In the genomic region with DNA sequence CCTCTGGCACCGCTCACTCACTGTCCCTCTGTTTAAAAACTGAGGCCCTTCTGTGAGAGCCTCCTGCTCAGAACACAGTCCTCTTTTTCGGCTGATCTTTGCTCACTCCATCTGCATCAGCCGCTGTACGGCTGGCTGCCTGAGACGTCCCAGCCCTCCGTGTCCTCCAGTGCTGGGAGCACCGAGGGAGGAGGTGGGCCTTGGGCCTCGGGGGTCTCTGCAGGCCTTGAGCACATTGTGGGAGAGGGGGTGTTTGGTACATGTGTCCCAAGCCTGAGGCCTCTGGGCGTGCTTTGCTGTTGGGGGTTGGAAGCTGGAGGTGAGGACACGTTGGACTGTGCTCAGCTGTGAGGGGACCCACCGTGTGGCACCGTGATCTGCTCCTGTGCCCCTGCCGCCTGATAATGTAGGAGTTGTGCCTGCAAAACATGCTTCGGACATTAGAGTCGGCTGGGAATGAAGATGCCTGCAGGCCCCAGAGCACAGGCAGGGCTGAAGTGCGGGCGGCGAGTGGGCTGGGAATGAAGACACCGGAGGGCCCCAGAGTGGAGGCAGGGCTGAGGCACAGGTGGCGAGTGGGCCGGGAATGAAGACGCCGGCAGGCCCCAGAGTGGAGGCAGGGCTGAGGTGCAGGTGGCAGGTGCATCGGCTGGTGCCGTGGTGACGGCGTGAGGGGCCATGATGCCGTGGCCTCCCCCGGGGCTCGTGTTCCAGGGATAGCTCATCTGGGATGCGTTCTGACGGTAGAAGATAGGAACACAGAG, we compare ENCODE assay signal across 17 cellular contexts.
"Had no signal": no experiment of that assay in that cellular context is flagged by ENCODE, and none has a peak within 500 bp of the region (broad histone marks: within the 10 kb centered on the region; RNA-seq: fewer than 3 reads in every experiment).

No MANE protein-coding gene starts in this region.

- H3K27me3 ChIP-seq: vagina had no signal

- H3K36me3 Mint-ChIP-seq: activated CD8-positive, alpha-beta memory T cell treated with anti-CD3 and anti-CD28 coated beads, Interleukin-2, amount 10 ng/mL, durations not matched to agents 7 days and 5 days had no signal

- H3K27ac ChIP-seq: vagina had no signal

- H3K4me3 ChIP-seq: transverse colon, vagina had no signal

- H3K36me3 ChIP-seq: transverse colon, vagina had no signal

- H3K9me3 Mint-ChIP-seq: activated B cell treated with CpG ODN at 0.5 μM for 24 hours; activated naive CD8-positive, alpha-beta T cell treated with anti-CD3 and anti-CD28 coated beads for 36 hours; activated T-helper 17 cell treated with anti-CD3 and anti-CD28 coated beads, Interleukin-2, amount 50 U/mL, for 72 hours; naive thymus-derived CD4-positive, alpha-beta T cell; T-cell had no signal

- H3K4me3 Mint-ChIP-seq: activated B cell treated with CpG ODN at 0.5 μM for 24 hours; activated CD4-positive, alpha-beta memory T cell treated with anti-CD3 and anti-CD28 coated beads, Interleukin-2, amount 10 ng/mL, durations not matched to agents 7 days and 5 days; activated CD8-positive, alpha-beta memory T cell treated with anti-CD3 and anti-CD28 coated beads, Interleukin-2, amount 10 ng/mL, durations not matched to agents 7 days and 5 days; activated naive CD8-positive, alpha-beta T cell treated with anti-CD3 and anti-CD28 coated beads for 36 hours; activated T-helper 17 cell treated with anti-CD3 and anti-CD28 coated beads, Interleukin-2, amount 50 U/mL, for 72 hours had no signal

- DNase-seq: activated B cell treated with CpG ODN at 0.5 μM for 24 hours; activated CD4-positive, alpha-beta memory T cell treated with anti-CD3 and anti-CD28 coated beads, Interleukin-2, amount 10 ng/mL, durations not matched to agents 7 days and 5 days; activated CD4-positive, alpha-beta T cell treated with anti-CD3 and anti-CD28 coated beads for 48 hours; activated CD8-positive, alpha-beta memory T cell treated with anti-CD3 and anti-CD28 coated beads, Interleukin-2, amount 10 ng/mL, durations not matched to agents 7 days and 5 days; activated naive CD4-positive, alpha-beta T cell; activated naive CD8-positive, alpha-beta T cell treated with anti-CD3 and anti-CD28 coated beads for 36 hours; amniotic stem cell; mesendoderm; naive thymus-derived CD4-positive, alpha-beta T cell; posterior cingulate gyrus; stimulated activated CD4-positive, alpha-beta T cell treated with anti-CD3 and anti-CD28 coated beads, Interleukin-12 subunit alpha, Interleukin-12 subunit beta, amount 100 ng/mL, for 4 hours; stimulated activated CD4-positive, alpha-beta T cell treated with anti-CD3 and anti-CD28 coated beads, Interleukin-2, amount 100 ng/mL, for 24 hours; stimulated activated naive CD8-positive, alpha-beta T cell treated with anti-CD3 and anti-CD28 coated beads, Interleukin-15, Interleukin-2, amounts not matched to agents 100 U/mL and 50 U/mL, for 24 hours; T-cell; transverse colon had no signal

- H3K27ac Mint-ChIP-seq: activated B cell treated with CpG ODN at 0.5 μM for 24 hours; activated CD4-positive, alpha-beta memory T cell treated with anti-CD3 and anti-CD28 coated beads, Interleukin-2, amount 10 ng/mL, durations not matched to agents 7 days and 5 days; activated CD8-positive, alpha-beta memory T cell treated with anti-CD3 and anti-CD28 coated beads, Interleukin-2, amount 10 ng/mL, durations not matched to agents 7 days and 5 days; activated naive CD8-positive, alpha-beta T cell treated with anti-CD3 and anti-CD28 coated beads for 36 hours; activated T-helper 17 cell treated with anti-CD3 and anti-CD28 coated beads, Interleukin-2, amount 50 U/mL, for 72 hours; naive thymus-derived CD4-positive, alpha-beta T cell; T-cell had no signal

- H3K4me1 Mint-ChIP-seq: activated CD4-positive, alpha-beta memory T cell treated with anti-CD3 and anti-CD28 coated beads, Interleukin-2, amount 10 ng/mL, durations not matched to agents 7 days and 5 days; activated CD8-positive, alpha-beta memory T cell treated with anti-CD3 and anti-CD28 coated beads, Interleukin-2, amount 10 ng/mL, durations not matched to agents 7 days and 5 days had no signal

- H3K9me3 ChIP-seq: transverse colon, vagina had no signal

- H3K27me3 Mint-ChIP-seq: activated CD4-positive, alpha-beta memory T cell treated with anti-CD3 and anti-CD28 coated beads, Interleukin-2, amount 10 ng/mL, durations not matched to agents 7 days and 5 days; activated naive CD8-positive, alpha-beta T cell treated with anti-CD3 and anti-CD28 coated beads for 36 hours; activated T-helper 17 cell treated with anti-CD3 and anti-CD28 coated beads, Interleukin-2, amount 50 U/mL, for 72 hours had no signal
